8 cellular contexts compared by ENCODE assay signal in genomic region chr3:108091498-108092259, GRCh38. TPM values are rescaled to one million over a fixed set of nuclear protein-coding genes. Genes with fewer than 3 reads are reported as not detected.
A peak's percentile ranks its signal among the peaks of the same experiment; 100 is the strongest.
DNase-seq lines count a peak whose midpoint lies in the region; ATAC-seq, FAIRE-seq and TF ChIP-seq lines count a peak whose summit lies in the region.

No MANE protein-coding gene starts in this region.

- H3K27me3 ChIP-seq in cardiac muscle cell = peaks cover 29% of the 10 kb centered on the region

- H3K9me3 ChIP-seq in cardiac muscle cell (ENCODE audit: low read depth) = no peaks in the 10 kb centered on the region

- TF ChIP-seq CTCF in cardiac muscle cell (IDR thresholded peaks at IDR 0.05; ENCODE audit: low read depth, low read length) (no peak), retinal pigment epithelial cell (conservative IDR thresholded peaks at IDR 0.05; ENCODE audit: low read depth, low read length) (no peak)

- no peak overlapping the region for H3K27ac ChIP-seq in cardiac muscle cell

- H3K4me1 ChIP-seq in cardiac muscle cell (ENCODE audit: low read depth) = no peaks in the 10 kb centered on the region

- no peak for ATAC-seq in GM18873 (IDR thresholded peaks at IDR 0.05; ENCODE audit: low FRiP score, unreplicated experiment)
- ATAC-seq in HG02610 (IDR thresholded peaks at IDR 0.05; ENCODE audit: unreplicated experiment) = no peak

- no peak for FAIRE-seq in GM18507 (lab: Jason Lieb, UNC)

- H3K4me3 ChIP-seq in cardiac muscle cell (peak overlapping the region; percentile 53), retinal pigment epithelial cell (ENCODE audit: low read length) (peak overlapping the region; percentile 59)

- DNase-seq in GM18507 (ENCODE audit: extremely low spot score, insufficient read length, low read depth) (peak; percentile 12), NCI-H510A treated with DMSO at 0.1 percent for 48 hours (lab: John Stamatoyannopoulos, UW) (peak; percentile 27), activated gamma-delta T cell (lab: John Stamatoyannopoulos, UW) (peak; percentile 49), cardiac muscle cell (ENCODE audit: low read depth in 1 of 2, low spot score in 1 of 2) (no peak), retinal pigment epithelial cell (ENCODE audit: low read depth) (no peak), GM19238 (ENCODE audit: insufficient read length, low spot score) (no peak)

- H3K36me3 ChIP-seq in cardiac muscle cell = no peaks in the 10 kb centered on the region

RNA-seq across cellular contexts. Expression of gene CD47, which starts 0.8 kb away (rescaled TPM):
- 19.1 and 34.9 TPM in 2 replicates for total RNA-seq in cardiac muscle cell
- polyA plus RNA-seq in cardiac muscle cell = 33.2 and 38.1 TPM in 2 replicates

Comparison
In these comparisons a context has a peak if more than half of its experiments do, and no peak if none do; other contexts are left out.
1. DNase-seq: peak in GM18507 (single experiment), NCI-H510A treated with DMSO at 0.1 percent for 48 hours (single experiment) and activated gamma-delta T cell (single experiment); none in cardiac muscle cell (0 of 2), retinal pigment epithelial cell (single experiment) and GM19238 (single experiment).